In the genomic region with DNA sequence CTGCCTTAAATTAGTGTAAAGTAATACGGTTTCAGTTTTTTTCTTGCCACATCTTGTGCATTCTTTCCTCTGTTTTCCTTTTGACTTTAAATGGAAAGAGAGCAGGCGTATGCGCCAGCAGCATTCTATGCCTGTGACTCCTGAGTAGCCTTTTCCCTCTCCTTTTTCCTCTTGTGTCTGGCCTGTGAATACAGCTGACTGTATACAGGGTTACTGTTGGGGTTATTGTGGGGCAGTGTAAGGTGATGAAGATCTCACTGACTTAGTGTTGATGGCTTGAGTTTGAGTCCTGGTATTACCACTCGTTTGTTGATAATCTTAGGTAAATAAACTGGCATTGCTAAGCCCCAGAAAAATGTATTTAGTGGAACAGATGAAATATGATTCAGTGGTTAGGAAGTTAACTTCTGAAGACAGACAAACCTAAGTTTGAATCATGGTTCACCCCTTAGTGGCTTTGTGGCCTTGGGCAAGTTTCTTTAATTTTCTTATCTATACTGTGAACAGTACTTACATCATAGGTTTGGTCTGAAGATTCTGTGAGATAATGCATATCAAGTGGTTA, we compare ENCODE assay signal across 1 cellular context.
TF ChIP-seq lines count a peak whose summit lies in the region.

No MANE protein-coding gene starts in this region.

TF ChIP-seq in SK-N-SH, 30 proteins besides CTCF, POLR2A, EP300 and RAD21 (continued from another document):
- TF ChIP-seq, protein P1, sequence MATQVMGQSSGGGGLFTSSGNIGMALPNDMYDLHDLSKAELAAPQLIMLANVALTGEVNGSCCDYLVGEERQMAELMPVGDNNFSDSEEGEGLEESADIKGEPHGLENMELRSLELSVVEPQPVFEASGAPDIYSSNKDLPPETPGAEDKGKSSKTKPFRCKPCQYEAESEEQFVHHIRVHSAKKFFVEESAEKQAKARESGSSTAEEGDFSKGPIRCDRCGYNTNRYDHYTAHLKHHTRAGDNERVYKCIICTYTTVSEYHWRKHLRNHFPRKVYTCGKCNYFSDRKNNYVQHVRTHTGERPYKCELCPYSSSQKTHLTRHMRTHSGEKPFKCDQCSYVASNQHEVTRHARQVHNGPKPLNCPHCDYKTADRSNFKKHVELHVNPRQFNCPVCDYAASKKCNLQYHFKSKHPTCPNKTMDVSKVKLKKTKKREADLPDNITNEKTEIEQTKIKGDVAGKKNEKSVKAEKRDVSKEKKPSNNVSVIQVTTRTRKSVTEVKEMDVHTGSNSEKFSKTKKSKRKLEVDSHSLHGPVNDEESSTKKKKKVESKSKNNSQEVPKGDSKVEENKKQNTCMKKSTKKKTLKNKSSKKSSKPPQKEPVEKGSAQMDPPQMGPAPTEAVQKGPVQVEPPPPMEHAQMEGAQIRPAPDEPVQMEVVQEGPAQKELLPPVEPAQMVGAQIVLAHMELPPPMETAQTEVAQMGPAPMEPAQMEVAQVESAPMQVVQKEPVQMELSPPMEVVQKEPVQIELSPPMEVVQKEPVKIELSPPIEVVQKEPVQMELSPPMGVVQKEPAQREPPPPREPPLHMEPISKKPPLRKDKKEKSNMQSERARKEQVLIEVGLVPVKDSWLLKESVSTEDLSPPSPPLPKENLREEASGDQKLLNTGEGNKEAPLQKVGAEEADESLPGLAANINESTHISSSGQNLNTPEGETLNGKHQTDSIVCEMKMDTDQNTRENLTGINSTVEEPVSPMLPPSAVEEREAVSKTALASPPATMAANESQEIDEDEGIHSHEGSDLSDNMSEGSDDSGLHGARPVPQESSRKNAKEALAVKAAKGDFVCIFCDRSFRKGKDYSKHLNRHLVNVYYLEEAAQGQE (IDR thresholded peaks at IDR 0.05; ENCODE audit: low read depth, low read length) = no peak
- peak; percentile 87 for TF ChIP-seq TCF12 (IDR thresholded peaks at IDR 0.05)
- TF ChIP-seq, protein P2, sequence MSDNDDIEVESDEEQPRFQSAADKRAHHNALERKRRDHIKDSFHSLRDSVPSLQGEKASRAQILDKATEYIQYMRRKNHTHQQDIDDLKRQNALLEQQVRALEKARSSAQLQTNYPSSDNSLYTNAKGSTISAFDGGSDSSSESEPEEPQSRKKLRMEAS (IDR thresholded peaks at IDR 0.05; ENCODE audit: low read depth) = peak; percentile 55; the same call in 1 of the 2 replicates
- peak; percentile 54 for TF ChIP-seq NFIC (IDR thresholded peaks at IDR 0.05; ENCODE audit: borderline replicate concordance)
- TF ChIP-seq, protein P3, sequence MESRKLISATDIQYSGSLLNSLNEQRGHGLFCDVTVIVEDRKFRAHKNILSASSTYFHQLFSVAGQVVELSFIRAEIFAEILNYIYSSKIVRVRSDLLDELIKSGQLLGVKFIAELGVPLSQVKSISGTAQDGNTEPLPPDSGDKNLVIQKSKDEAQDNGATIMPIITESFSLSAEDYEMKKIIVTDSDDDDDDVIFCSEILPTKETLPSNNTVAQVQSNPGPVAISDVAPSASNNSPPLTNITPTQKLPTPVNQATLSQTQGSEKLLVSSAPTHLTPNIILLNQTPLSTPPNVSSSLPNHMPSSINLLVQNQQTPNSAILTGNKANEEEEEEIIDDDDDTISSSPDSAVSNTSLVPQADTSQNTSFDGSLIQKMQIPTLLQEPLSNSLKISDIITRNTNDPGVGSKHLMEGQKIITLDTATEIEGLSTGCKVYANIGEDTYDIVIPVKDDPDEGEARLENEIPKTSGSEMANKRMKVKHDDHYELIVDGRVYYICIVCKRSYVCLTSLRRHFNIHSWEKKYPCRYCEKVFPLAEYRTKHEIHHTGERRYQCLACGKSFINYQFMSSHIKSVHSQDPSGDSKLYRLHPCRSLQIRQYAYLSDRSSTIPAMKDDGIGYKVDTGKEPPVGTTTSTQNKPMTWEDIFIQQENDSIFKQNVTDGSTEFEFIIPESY (IDR thresholded peaks at IDR 0.05; ENCODE audit: borderline replicate concordance, low read depth) = no peak
- no peak for TF ChIP-seq TAF1 (IDR thresholded peaks at IDR 0.05; ENCODE audit: borderline replicate concordance, low read depth, low read length)
- TF ChIP-seq YY1 (IDR thresholded peaks at IDR 0.05; ENCODE audit: low read depth) = no peak
- TF ChIP-seq ELF1 (IDR thresholded peaks at IDR 0.05) = peak; percentile 12; the same call in 1 of the 2 replicates
- peak; percentile 78; the same call in 1 of the 2 replicates for TF ChIP-seq TEAD4 (IDR thresholded peaks at IDR 0.05; ENCODE audit: borderline replicate concordance, insufficient read depth)
TF ChIP-seq in SK-N-SH: peak in this region for 12.
